In genomic region chr14:56874375-56874774, GRCh38 we compare ENCODE assay signal across 9 cellular contexts.
A peak's percentile ranks its signal among the peaks of the same experiment; 100 is the strongest.
DNase-seq lines count a peak whose midpoint lies in the region; ATAC-seq and TF ChIP-seq lines count a peak whose summit lies in the region.
"Had no signal": no experiment of that assay in that cellular context is flagged by ENCODE, and none has a peak within 500 bp of the region (broad histone marks: within the 10 kb centered on the region; RNA-seq: fewer than 3 reads in every experiment).

No MANE protein-coding gene starts in this region.

- H3K27ac ChIP-seq in C4-2B (no peak overlapping the region), foreskin keratinocyte (no peak overlapping the region)

- H3K27me3 ChIP-seq in foreskin keratinocyte, result no peaks in the 10 kb centered on the region

- no peak for ATAC-seq in foreskin keratinocyte
- no peak for ATAC-seq in GM21360 (IDR thresholded peaks at IDR 0.05; ENCODE audit: unreplicated experiment)
- no peak for ATAC-seq in HG03025 (IDR thresholded peaks at IDR 0.05; ENCODE audit: low FRiP score, unreplicated experiment)

- TF ChIP-seq CTCF in C4-2B (conservative IDR thresholded peaks at IDR 0.05), result peak; percentile 75
- TF ChIP-seq CTCF in foreskin keratinocyte (conservative IDR thresholded peaks at IDR 0.05), result peak; percentile 27

- peak; percentile 66 for DNase-seq in H4 (ENCODE audit: low spot score)
- peak; percentile 76 for DNase-seq in NCI-H748 treated with DMSO at 0.1 percent for 48 hours (lab: John Stamatoyannopoulos, UW)
- DNase-seq in foreskin keratinocyte, result no peak
- no peak for DNase-seq in NCI-H1436 (lab: John Stamatoyannopoulos, UW)
- no peak for DNase-seq in occipital lobe (lab: John Stamatoyannopoulos, UW)
- DNase-seq: activated T-cell treated with anti-CD3 and anti-CD28 coated beads, Interleukin-2, amount 50 U/mL, for 48 hours had no signal

- no peaks in the 10 kb centered on the region for H3K4me1 ChIP-seq in foreskin keratinocyte

Comparison
In these comparisons a context has a peak if more than half of its experiments do, and no peak if none do; other contexts are left out.
1. DNase-seq: peak in H4 (single experiment) and NCI-H748 treated with DMSO at 0.1 percent for 48 hours (single experiment); none in foreskin keratinocyte (0 of 2), NCI-H1436 (single experiment) and occipital lobe (single experiment).